8 cellular contexts compared by ENCODE assay signal in genomic region chr20:51562027-51562333, GRCh38. TPM values are rescaled to one million over a fixed set of nuclear protein-coding genes. Genes with fewer than 3 reads are reported as not detected.
A peak's percentile ranks its signal among the peaks of the same experiment; 100 is the strongest.
DNase-seq lines count a peak whose midpoint lies in the region; ATAC-seq and TF ChIP-seq lines count a peak whose summit lies in the region.

No MANE protein-coding gene starts in this region.

- peaks cover 24% of the 10 kb centered on the region for H3K4me1 Mint-ChIP-seq in activated CD8-positive, alpha-beta memory T cell treated with anti-CD3 and anti-CD28 coated beads, Interleukin-2, amount 10 ng/mL, durations not matched to agents 7 days and 5 days

- peak overlapping the region; percentile 65 for H3K4me3 ChIP-seq in astrocyte of the cerebellum (ENCODE audit: low read depth, low read length)
- H3K4me3 ChIP-seq in liver (ENCODE audit: low read depth in 1 of 3, low read length in 3 of 3), result peak overlapping the region in 2 of 3 donors; percentile 40 to 49
- H3K4me3 ChIP-seq in thyroid gland (replicated peaks in 1 of 3), result peak overlapping the region in 2 of 3 donors; percentile 31 to 34

- peaks cover 72% of the 10 kb centered on the region for H3K27me3 Mint-ChIP-seq in activated CD8-positive, alpha-beta memory T cell treated with anti-CD3 and anti-CD28 coated beads, Interleukin-2, amount 10 ng/mL, durations not matched to agents 7 days and 5 days

- H3K9ac ChIP-seq in liver (ENCODE audit: low read depth in 1 of 2, low read length in 2 of 2), result peak overlapping the region in 1 of 2 donors; percentile 46

- H3K9me3 Mint-ChIP-seq in activated CD8-positive, alpha-beta memory T cell treated with anti-CD3 and anti-CD28 coated beads, Interleukin-2, amount 10 ng/mL, durations not matched to agents 7 days and 5 days (ENCODE audit: low read depth), result no peaks in the 10 kb centered on the region

- no peaks in the 10 kb centered on the region for H3K36me3 Mint-ChIP-seq in activated CD8-positive, alpha-beta memory T cell treated with anti-CD3 and anti-CD28 coated beads, Interleukin-2, amount 10 ng/mL, durations not matched to agents 7 days and 5 days

- TF ChIP-seq CTCF in astrocyte of the cerebellum (IDR thresholded peaks at IDR 0.05; ENCODE audit: low read depth, low read length, missing control alignments) (no peak), liver (IDR thresholded peaks at IDR 0.05; ENCODE audit: low read depth, low read length, missing input control) (no peak), thyroid gland (IDR thresholded peaks at IDR 0.05) (no peak)

- peak overlapping the region; percentile 53 for H3K4me3 Mint-ChIP-seq in activated CD8-positive, alpha-beta memory T cell treated with anti-CD3 and anti-CD28 coated beads, Interleukin-2, amount 10 ng/mL, durations not matched to agents 7 days and 5 days

- CTCF ChIA-PET in activated CD8-positive, alpha-beta memory T cell treated with anti-CD3 and anti-CD28 coated beads, Interleukin-2, amount 10 ng/mL, durations not matched to agents 7 days and 5 days (lab: Charles Lee), result interaction anchor here (1.2 to 1.3 kb wide), 3 partner anchors 64 to 176 kb away, joined by 3 to 4 read pairs (median 3); no protein-coding TSS in a partner anchor

- H3K27me3 ChIP-seq in liver (ENCODE audit: control insufficient read depth in 4 of 4, insufficient read depth in 4 of 4, low read length in 3 of 4) (peaks cover 0 to 3% (median under 1%) of the 10 kb centered on the region in 4 donors), thyroid gland (no peaks in the 10 kb centered on the region)

- no peak for DNase-seq in activated CD8-positive, alpha-beta memory T cell treated with anti-CD3 and anti-CD28 coated beads, Interleukin-2, amount 10 ng/mL, durations not matched to agents 7 days and 5 days
- no peak for DNase-seq in activated CD8-positive, alpha-beta memory T cell treated with anti-CD3 and anti-CD28 coated beads, Interleukin-2, amount 50 U/mL, for 48 hours
- DNase-seq in astrocyte of the cerebellum (ENCODE audit: low read depth) (no peak), thyroid gland (no peak), HUDEP-2 (lab: John Stamatoyannopoulos, UW; ENCODE audit: unreplicated experiment in 76 of 76) (no peak), NCI-H510A treated with DMSO at 0.1 percent for 48 hours (lab: John Stamatoyannopoulos, UW) (no peak), NOMO-1 treated with dmso at 0.1 percent for 144 hours (lab: John Stamatoyannopoulos, UW; ENCODE audit: unreplicated experiment) (no peak)

- H3K4me1 ChIP-seq in liver (ENCODE audit: control insufficient read depth in 4 of 4, insufficient read depth in 4 of 4, low read length in 3 of 4) (peaks cover 4 to 33% (median 28%) of the 10 kb centered on the region in 4 donors), thyroid gland (peaks cover 12 to 30% of the 10 kb centered on the region in 2 donors)

- in situ Hi-C loops in astrocyte of the cerebellum (cut with HindIII; ENCODE audit: low sequenced_read_pairs), result no loop called here

- H3K27ac ChIP-seq in liver (ENCODE audit: low read depth in 1 of 2, low read length in 2 of 2) (peak overlapping the region; percentile 61 to 75), thyroid gland (peak overlapping the region; percentile 67 to 82 (median 77))

- ATAC-seq in activated CD8-positive, alpha-beta memory T cell treated with anti-CD3 and anti-CD28 coated beads, Interleukin-2, amount 10 ng/mL, durations not matched to agents 7 days and 5 days, result no peak

- TF ChIP-seq POLR2A in thyroid gland (IDR thresholded peaks at IDR 0.05), result no peak

- no peak overlapping the region for H3K27ac Mint-ChIP-seq in activated CD8-positive, alpha-beta memory T cell treated with anti-CD3 and anti-CD28 coated beads, Interleukin-2, amount 10 ng/mL, durations not matched to agents 7 days and 5 days

- H3K9me3 ChIP-seq in liver (ENCODE audit: control insufficient read depth in 4 of 4, low read length in 3 of 4), result no peaks in the 10 kb centered on the region
- H3K9me3 ChIP-seq in thyroid gland, result no peaks in the 10 kb centered on the region

- H3K36me3 ChIP-seq in liver (ENCODE audit: control insufficient read depth in 4 of 4, insufficient read depth in 3 of 4, low read depth in 1 of 4, low read length in 3 of 4) (no peaks in the 10 kb centered on the region), thyroid gland (no peaks in the 10 kb centered on the region)

- intact Hi-C loops in thyroid gland (cut with DNase I), result no loop called here

- TF ChIP-seq RAD21 in liver (IDR thresholded peaks at IDR 0.05), result no peak

- 2% methylated on average over 10 of the region's 10 CpGs for WGBS in liver
- 3% methylated on average over 10 of the region's 10 CpGs for WGBS in thyroid gland, 2 donors

TF ChIP-seq in liver, 16 proteins besides CTCF, POLR2A, EP300 and RAD21:
- TF ChIP-seq, protein P1, sequence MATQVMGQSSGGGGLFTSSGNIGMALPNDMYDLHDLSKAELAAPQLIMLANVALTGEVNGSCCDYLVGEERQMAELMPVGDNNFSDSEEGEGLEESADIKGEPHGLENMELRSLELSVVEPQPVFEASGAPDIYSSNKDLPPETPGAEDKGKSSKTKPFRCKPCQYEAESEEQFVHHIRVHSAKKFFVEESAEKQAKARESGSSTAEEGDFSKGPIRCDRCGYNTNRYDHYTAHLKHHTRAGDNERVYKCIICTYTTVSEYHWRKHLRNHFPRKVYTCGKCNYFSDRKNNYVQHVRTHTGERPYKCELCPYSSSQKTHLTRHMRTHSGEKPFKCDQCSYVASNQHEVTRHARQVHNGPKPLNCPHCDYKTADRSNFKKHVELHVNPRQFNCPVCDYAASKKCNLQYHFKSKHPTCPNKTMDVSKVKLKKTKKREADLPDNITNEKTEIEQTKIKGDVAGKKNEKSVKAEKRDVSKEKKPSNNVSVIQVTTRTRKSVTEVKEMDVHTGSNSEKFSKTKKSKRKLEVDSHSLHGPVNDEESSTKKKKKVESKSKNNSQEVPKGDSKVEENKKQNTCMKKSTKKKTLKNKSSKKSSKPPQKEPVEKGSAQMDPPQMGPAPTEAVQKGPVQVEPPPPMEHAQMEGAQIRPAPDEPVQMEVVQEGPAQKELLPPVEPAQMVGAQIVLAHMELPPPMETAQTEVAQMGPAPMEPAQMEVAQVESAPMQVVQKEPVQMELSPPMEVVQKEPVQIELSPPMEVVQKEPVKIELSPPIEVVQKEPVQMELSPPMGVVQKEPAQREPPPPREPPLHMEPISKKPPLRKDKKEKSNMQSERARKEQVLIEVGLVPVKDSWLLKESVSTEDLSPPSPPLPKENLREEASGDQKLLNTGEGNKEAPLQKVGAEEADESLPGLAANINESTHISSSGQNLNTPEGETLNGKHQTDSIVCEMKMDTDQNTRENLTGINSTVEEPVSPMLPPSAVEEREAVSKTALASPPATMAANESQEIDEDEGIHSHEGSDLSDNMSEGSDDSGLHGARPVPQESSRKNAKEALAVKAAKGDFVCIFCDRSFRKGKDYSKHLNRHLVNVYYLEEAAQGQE (IDR thresholded peaks at IDR 0.05), result no peak
- TF ChIP-seq EGR1 (IDR thresholded peaks at IDR 0.05; ENCODE audit: low read depth in 2 of 2) (no peak), RXRA (IDR thresholded peaks at IDR 0.05) (no peak), TAF1 (conservative IDR thresholded peaks at IDR 0.05) (no peak), SP1 (IDR thresholded peaks at IDR 0.05) (no peak), JUND (IDR thresholded peaks at IDR 0.05) (no peak), ZBTB33 (IDR thresholded peaks at IDR 0.05) (no peak), FOXA2 (IDR thresholded peaks at IDR 0.05) (no peak), YY1 (IDR thresholded peaks at IDR 0.05) (no peak), HNF4A (conservative IDR thresholded peaks at IDR 0.05) (no peak), HNF4G (IDR thresholded peaks at IDR 0.05) (no peak), FOXA1 (IDR thresholded peaks at IDR 0.05) (no peak)
- TF ChIP-seq, protein P2, sequence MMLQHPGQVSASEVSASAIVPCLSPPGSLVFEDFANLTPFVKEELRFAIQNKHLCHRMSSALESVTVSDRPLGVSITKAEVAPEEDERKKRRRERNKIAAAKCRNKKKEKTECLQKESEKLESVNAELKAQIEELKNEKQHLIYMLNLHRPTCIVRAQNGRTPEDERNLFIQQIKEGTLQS (IDR thresholded peaks at IDR 0.05), result no peak

RNA-seq across cellular contexts. Expression of gene NFATC2, which starts 19.5 kb away (rescaled TPM):
- total RNA-seq in activated CD8-positive, alpha-beta memory T cell treated with anti-CD3 and anti-CD28 coated beads, Interleukin-2, amount 10 ng/mL, durations not matched to agents 7 days and 5 days, result 10 to 100 TPM; 39.9 to 59.0 TPM
- total RNA-seq in liver (1 to 10 TPM; 3.5 to 6.7 TPM), thyroid gland (10 to 100 TPM in 1 of 4 donors, 1 to 10 TPM in 3; 7.5 to 12.6 (median 8.5) TPM)
- 1 to 10 TPM; 1.2 to 1.6 TPM for polyA plus RNA-seq in liver
